In genomic region chr19:34475026-34475974, GRCh38 we compare ENCODE assay signal across 8 cellular contexts. TPM values are rescaled to one million over a fixed set of nuclear protein-coding genes. Genes with fewer than 3 reads are reported as not detected.
DNase-seq lines count a peak whose midpoint lies in the region; ATAC-seq and TF ChIP-seq lines count a peak whose summit lies in the region.

No MANE protein-coding gene starts in this region.

- WGBS in psoas muscle, 3 donors: 62 to 76% (median 70%) methylated on average over 9 of the region's 9 CpGs

- TF ChIP-seq CTCF in choroid plexus epithelial cell (conservative IDR thresholded peaks at IDR 0.05; ENCODE audit: low read depth, low read length) (no peak), psoas muscle (IDR thresholded peaks at IDR 0.05) (no peak)

- H3K9me3 Mint-ChIP-seq in stimulated activated memory B cell treated with anti-CD40 and anti-IgM and Interleukin-4, amounts not matched to agents 10 μg/mL and 1 μg/mL and 100 μg/mL, for 72 hours: no peaks in the 10 kb centered on the region

- H3K27ac ChIP-seq in psoas muscle: peak overlapping the region; percentile 30

- peaks cover 5% of the 10 kb centered on the region for H3K27me3 Mint-ChIP-seq in stimulated activated memory B cell treated with anti-CD40 and anti-IgM and Interleukin-4, amounts not matched to agents 10 μg/mL and 1 μg/mL and 100 μg/mL, for 72 hours

- H3K36me3 Mint-ChIP-seq in stimulated activated memory B cell treated with anti-CD40 and anti-IgM and Interleukin-4, amounts not matched to agents 10 μg/mL and 1 μg/mL and 100 μg/mL, for 72 hours: peaks cover 32% of the 10 kb centered on the region

- H3K4me1 ChIP-seq in psoas muscle: peaks cover 4% of the 10 kb centered on the region

- peak; percentile 84 for DNase-seq in EL
- DNase-seq in NCI-H226: peak; percentile 63
- peak; percentile 88 for DNase-seq in choroid plexus epithelial cell (ENCODE audit: low read depth)
- DNase-seq in psoas muscle: no peak
- DNase-seq in germinal center (ENCODE audit: low spot score): no peak
- DNase-seq in NCI-H774 (lab: John Stamatoyannopoulos, UW): no peak
- no peak for DNase-seq in GF-D8 (lab: John Stamatoyannopoulos, UW)

- H3K4me3 ChIP-seq in choroid plexus epithelial cell (ENCODE audit: low read depth, low read length) (no peak overlapping the region), psoas muscle (no peak overlapping the region)

- no peak overlapping the region for H3K27ac Mint-ChIP-seq in stimulated activated memory B cell treated with anti-CD40 and anti-IgM and Interleukin-4, amounts not matched to agents 10 μg/mL and 1 μg/mL and 100 μg/mL, for 72 hours

- H3K9me3 ChIP-seq in psoas muscle: no peaks in the 10 kb centered on the region

- ATAC-seq in psoas muscle: peak in 2 of 4 donors; percentile 16 to 23
- no peak for ATAC-seq in stimulated activated memory B cell treated with anti-CD40 and anti-IgM and Interleukin-4, amounts not matched to agents 10 μg/mL and 1 μg/mL and 100 μg/mL, for 72 hours

- no peaks in the 10 kb centered on the region for H3K27me3 ChIP-seq in psoas muscle (ENCODE audit: insufficient read depth in 3 of 3, low read length in 2 of 3)

- H3K4me1 Mint-ChIP-seq in stimulated activated memory B cell treated with anti-CD40 and anti-IgM and Interleukin-4, amounts not matched to agents 10 μg/mL and 1 μg/mL and 100 μg/mL, for 72 hours: no peaks in the 10 kb centered on the region

- intact Hi-C loops in psoas muscle (cut with DNase I): loop anchor here in 1 of 2 donors (10.0 kb wide), 1 partner anchor 1130 kb away; no protein-coding TSS in a partner anchor

- peaks cover 7 to 44% of the 10 kb centered on the region in 2 donors for H3K36me3 ChIP-seq in psoas muscle (ENCODE audit: insufficient read depth in 1 of 2, low read depth in 1 of 2)

- H3K4me3 Mint-ChIP-seq in stimulated activated memory B cell treated with anti-CD40 and anti-IgM and Interleukin-4, amounts not matched to agents 10 μg/mL and 1 μg/mL and 100 μg/mL, for 72 hours: no peak overlapping the region

RNA-seq across cellular contexts. Expression of gene WTIP, which starts 6.3 kb away (rescaled TPM):
- total RNA-seq in psoas muscle: 10 to 100 TPM in 1 of 4 donors, 1 to 10 TPM in 3; 2.9 to 21.4 (median 5.6) TPM
- polyA plus RNA-seq in psoas muscle: 1 to 10 TPM; 2.6 to 2.9 (median 2.7) TPM

RNA-seq across cellular contexts. Expression of gene UBA2, which starts 47.1 kb away (rescaled TPM):
- 100 to 1,000 TPM in 2 of 4 donors, 10 to 100 TPM in 2; 78.1 to 126 (median 106) TPM for total RNA-seq in psoas muscle
- 10 to 100 TPM; 65.5 to 88.5 (median 70.6) TPM for polyA plus RNA-seq in psoas muscle

Comparison
In these comparisons a context has a peak if more than half of its experiments do, and no peak if none do; other contexts are left out.
1. DNase-seq: peak in EL (single experiment), NCI-H226 (single experiment) and choroid plexus epithelial cell (single experiment); none in psoas muscle (0 of 2), germinal center (single experiment), NCI-H774 (single experiment) and GF-D8 (single experiment).